In the genomic region with DNA sequence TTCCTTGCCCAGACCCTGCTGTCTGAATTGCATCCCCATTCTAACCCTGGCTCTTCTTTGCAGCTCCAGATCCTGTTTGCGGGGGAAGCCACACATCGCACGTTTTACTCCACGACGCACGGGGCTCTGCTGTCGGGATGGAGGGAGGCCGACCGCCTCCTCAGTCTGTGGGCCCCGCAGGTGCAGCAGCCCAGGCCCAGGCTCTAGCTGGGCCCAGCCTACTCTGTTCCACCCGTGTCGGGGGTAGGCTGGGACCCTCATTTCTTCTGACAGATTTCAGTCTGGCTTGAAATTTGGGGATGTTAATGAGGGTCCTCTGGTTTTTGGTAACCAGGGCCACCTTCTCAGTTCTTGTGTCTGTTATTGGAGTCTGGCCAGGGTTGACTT, we compare ENCODE assay signal across 18 cellular contexts. TPM values are rescaled to one million over a fixed set of nuclear protein-coding genes. Genes with fewer than 3 reads are reported as not detected.
DNase-seq lines count a peak whose midpoint lies in the region; ATAC-seq and TF ChIP-seq lines count a peak whose summit lies in the region.
"Had no signal": no experiment of that assay in that cellular context is flagged by ENCODE, and none has a peak within 500 bp of the region (broad histone marks: within the 10 kb centered on the region; RNA-seq: fewer than 3 reads in every experiment).

No MANE protein-coding gene starts in this region.

- no peak for TF ChIP-seq CTCF in activated B cell treated with CpG ODN at 0.5 μM for 24 hours (IDR thresholded peaks at IDR 0.05)
- TF ChIP-seq CTCF in colonic mucosa (IDR thresholded peaks at IDR 0.05), result no peak

- intact Hi-C loops in activated B cell treated with CpG ODN at 0.5 μM for 24 hours (cut with micrococcal nuclease) (no loop called here), colonic mucosa (cut with DNase I) (no loop called here)

- no peak overlapping the region for H3K27ac Mint-ChIP-seq in activated naive CD4-positive, alpha-beta T cell treated with anti-CD3 and anti-CD28 coated beads, Interleukin-2, amount 50 U/mL, for 24 hours
- H3K27ac Mint-ChIP-seq in activated B cell treated with CpG ODN at 0.5 μM for 24 hours (peak overlapping the region; percentile 87), immature natural killer cell (peak overlapping the region; percentile 64 to 97 (median 92))
- H3K27ac Mint-ChIP-seq in stimulated activated naive B cell treated with anti-CD40 and anti-IgM and Interleukin-4, amounts not matched to agents 10 μg/mL and 1 μg/mL and 100 μg/mL, for 72 hours, result peak overlapping the region; percentile 83
- H3K27ac Mint-ChIP-seq: H9 had no signal

- no peaks in the 10 kb centered on the region for H3K36me3 Mint-ChIP-seq in activated naive CD4-positive, alpha-beta T cell treated with anti-CD3 and anti-CD28 coated beads, Interleukin-2, amount 50 U/mL, for 24 hours
- H3K36me3 Mint-ChIP-seq in activated B cell treated with CpG ODN at 0.5 μM for 24 hours (ENCODE audit: low read depth), result peaks cover 13% of the 10 kb centered on the region
- H3K36me3 Mint-ChIP-seq in immature natural killer cell, result no peaks in the 10 kb centered on the region
- H3K36me3 Mint-ChIP-seq in stimulated activated naive B cell treated with anti-CD40 and anti-IgM and Interleukin-4, amounts not matched to agents 10 μg/mL and 1 μg/mL and 100 μg/mL, for 72 hours, result peaks cover 13 to 29% of the 10 kb centered on the region in 2 donors

- peaks cover 8% of the 10 kb centered on the region for H3K4me1 ChIP-seq in colonic mucosa

- no peaks in the 10 kb centered on the region for H3K36me3 ChIP-seq in colonic mucosa

- CTCF ChIA-PET in activated B cell treated with CpG ODN at 0.5 μM for 24 hours (lab: Charles Lee), result interaction anchor here (3.0 kb wide), 1 partner anchor 62 kb away, joined by 11 read pairs; no protein-coding TSS in a partner anchor

- peaks cover 48% of the 10 kb centered on the region for H3K4me1 Mint-ChIP-seq in activated naive CD4-positive, alpha-beta T cell treated with anti-CD3 and anti-CD28 coated beads, Interleukin-2, amount 50 U/mL, for 24 hours
- peaks cover 74% of the 10 kb centered on the region for H3K4me1 Mint-ChIP-seq in activated B cell treated with CpG ODN at 0.5 μM for 24 hours
- H3K4me1 Mint-ChIP-seq in immature natural killer cell, result peaks cover 53 to 58% of the 10 kb centered on the region in 2 donors
- peaks cover 36 to 76% of the 10 kb centered on the region in 2 donors for H3K4me1 Mint-ChIP-seq in stimulated activated naive B cell treated with anti-CD40 and anti-IgM and Interleukin-4, amounts not matched to agents 10 μg/mL and 1 μg/mL and 100 μg/mL, for 72 hours

- H3K27ac ChIP-seq in colonic mucosa, result no peak overlapping the region
- H3K27ac ChIP-seq: SJSA1 had no signal

- no peaks in the 10 kb centered on the region for H3K9me3 ChIP-seq in colonic mucosa
- H3K9me3 ChIP-seq: SJSA1 had no signal

- peak overlapping the region; percentile 32 for H3K4me3 Mint-ChIP-seq in activated naive CD4-positive, alpha-beta T cell treated with anti-CD3 and anti-CD28 coated beads, Interleukin-2, amount 50 U/mL, for 24 hours
- H3K4me3 Mint-ChIP-seq in activated B cell treated with CpG ODN at 0.5 μM for 24 hours (peak overlapping the region; percentile 75), immature natural killer cell (peak overlapping the region; percentile 57 to 90 (median 80))
- peak overlapping the region; percentile 57 to 76 for H3K4me3 Mint-ChIP-seq in stimulated activated naive B cell treated with anti-CD40 and anti-IgM and Interleukin-4, amounts not matched to agents 10 μg/mL and 1 μg/mL and 100 μg/mL, for 72 hours
- H3K4me3 Mint-ChIP-seq: brain, H9 had no signal

- DNase-seq in activated naive CD4-positive, alpha-beta T cell treated with anti-CD3 and anti-CD28 coated beads, Interleukin-2, amount 50 U/mL, for 16 hours, result no peak
- no peak for DNase-seq in activated B cell treated with CpG ODN at 0.5 μM for 24 hours
- no peak for DNase-seq in immature natural killer cell
- DNase-seq in stimulated activated naive B cell treated with anti-CD40 and anti-IgM and Interleukin-4, amounts not matched to agents 10 μg/mL and 1 μg/mL and 100 μg/mL, for 72 hours, result no peak
- no peak for DNase-seq in dedifferentiated amniotic fluid mesenchymal stem cell (ENCODE audit: extremely low spot score)
- DNase-seq in colonic mucosa, result no peak
- DNase-seq: effector CD8-positive, alpha-beta T cell; foreskin fibroblast; H9; mammary epithelial cell; NCI-H1417; occipital lobe had no signal

- POLR2A ChIA-PET in activated B cell treated with CpG ODN at 0.5 μM for 24 hours (lab: Charles Lee), result interaction anchor here (0.7 to 6.5 kb wide), 6 partner anchors 12 to 820 kb away, joined by 3 to 52 read pairs (median 4); partner anchors contain the start of genes ECHS1 and PAOX

- no peaks in the 10 kb centered on the region for H3K27me3 ChIP-seq in colonic mucosa
- H3K27me3 ChIP-seq: SJSA1 had no signal

- ATAC-seq in activated B cell treated with CpG ODN at 0.5 μM for 24 hours (ENCODE audit: low read depth) (no peak), GM21423 (IDR thresholded peaks at IDR 0.05; ENCODE audit: unreplicated experiment) (no peak)
- no peak for ATAC-seq in stimulated activated naive B cell treated with anti-CD40 and anti-IgM and Interleukin-4, amounts not matched to agents 10 μg/mL and 1 μg/mL and 100 μg/mL, for 72 hours (replicated peaks)

- H3K27me3 Mint-ChIP-seq in activated naive CD4-positive, alpha-beta T cell treated with anti-CD3 and anti-CD28 coated beads, Interleukin-2, amount 50 U/mL, for 24 hours, result no peaks in the 10 kb centered on the region
- no peaks in the 10 kb centered on the region for H3K27me3 Mint-ChIP-seq in activated B cell treated with CpG ODN at 0.5 μM for 24 hours
- peaks cover 5 to 12% (median 9%) of the 10 kb centered on the region in 3 donors for H3K27me3 Mint-ChIP-seq in immature natural killer cell (ENCODE audit: low read depth in 3 of 3)
- H3K27me3 Mint-ChIP-seq in stimulated activated naive B cell treated with anti-CD40 and anti-IgM and Interleukin-4, amounts not matched to agents 10 μg/mL and 1 μg/mL and 100 μg/mL, for 72 hours, result no peaks in the 10 kb centered on the region
- H3K27me3 Mint-ChIP-seq: brain had no signal

- no peak overlapping the region for H3K4me3 ChIP-seq in colonic mucosa
- H3K4me3 ChIP-seq: SJSA1, skin epidermis had no signal

- H3K9ac ChIP-seq in colonic mucosa (ENCODE audit: low read depth in 2 of 2, low read length in 2 of 2), result no peak overlapping the region

- H3K9me3 Mint-ChIP-seq in activated naive CD4-positive, alpha-beta T cell treated with anti-CD3 and anti-CD28 coated beads, Interleukin-2, amount 50 U/mL, for 24 hours, result no peaks in the 10 kb centered on the region
- H3K9me3 Mint-ChIP-seq in activated B cell treated with CpG ODN at 0.5 μM for 24 hours (no peaks in the 10 kb centered on the region), immature natural killer cell (no peaks in the 10 kb centered on the region)
- no peaks in the 10 kb centered on the region for H3K9me3 Mint-ChIP-seq in stimulated activated naive B cell treated with anti-CD40 and anti-IgM and Interleukin-4, amounts not matched to agents 10 μg/mL and 1 μg/mL and 100 μg/mL, for 72 hours
- H3K9me3 Mint-ChIP-seq: brain, H9 had no signal

RNA-seq across cellular contexts. Expression of gene MTG1, which starts 2.7 kb away (rescaled TPM):
- total RNA-seq in activated B cell treated with CpG ODN at 0.5 μM for 24 hours (67.6 and 83.1 TPM in 2 replicates), colonic mucosa (10 to 100 TPM; 31.2 to 59.5 TPM)
- polyA plus RNA-seq in immature natural killer cell, result 10 to 100 TPM; 45.5 to 60.3 (median 58.3) TPM

RNA-seq across cellular contexts. Expression of gene PAOX, which starts 12.2 kb away (rescaled TPM):
- 14.1 and 16.9 TPM in 2 replicates for total RNA-seq in activated B cell treated with CpG ODN at 0.5 μM for 24 hours
- polyA plus RNA-seq in immature natural killer cell, result 10 to 100 TPM; 10.5 to 13.0 (median 11.0) TPM
- total RNA-seq in colonic mucosa, result 1 to 10 TPM; 3.5 to 5.8 TPM

RNA-seq across cellular contexts. Expression of gene ECHS1, which starts 18.1 kb away (rescaled TPM):
- total RNA-seq in activated B cell treated with CpG ODN at 0.5 μM for 24 hours, result 37.7 and 39.4 TPM in 2 replicates
- 100 to 1,000 TPM in 2 of 3 donors, 10 to 100 TPM in 1; 91.2 to 134 (median 118) TPM for polyA plus RNA-seq in immature natural killer cell
- 100 to 1,000 TPM; 188 to 214 TPM for total RNA-seq in colonic mucosa

RNA-seq across cellular contexts. Expression of gene SPRN, which starts 33.2 kb away (rescaled TPM):
- total RNA-seq in activated B cell treated with CpG ODN at 0.5 μM for 24 hours, result not detected in 2 replicates
- under 1 TPM in 2 of 3 donors, not detected in 1; 0.30 to 0.37 TPM for polyA plus RNA-seq in immature natural killer cell
- total RNA-seq in colonic mucosa, result not detected
- total RNA-seq: SJSA1, subcutaneous adipose tissue had no signal

RNA-seq across cellular contexts. Expression of gene FUOM, which starts 33.4 kb away (rescaled TPM):
- total RNA-seq in activated B cell treated with CpG ODN at 0.5 μM for 24 hours (37.2 and 39.1 TPM in 2 replicates), colonic mucosa (10 to 100 TPM; 16.9 to 23.3 TPM)
- polyA plus RNA-seq in immature natural killer cell, result 10 to 100 TPM; 12.3 to 28.7 (median 17.5) TPM
